Comparison of ENCODE assay signal across 23 cellular contexts in the genomic region with DNA sequence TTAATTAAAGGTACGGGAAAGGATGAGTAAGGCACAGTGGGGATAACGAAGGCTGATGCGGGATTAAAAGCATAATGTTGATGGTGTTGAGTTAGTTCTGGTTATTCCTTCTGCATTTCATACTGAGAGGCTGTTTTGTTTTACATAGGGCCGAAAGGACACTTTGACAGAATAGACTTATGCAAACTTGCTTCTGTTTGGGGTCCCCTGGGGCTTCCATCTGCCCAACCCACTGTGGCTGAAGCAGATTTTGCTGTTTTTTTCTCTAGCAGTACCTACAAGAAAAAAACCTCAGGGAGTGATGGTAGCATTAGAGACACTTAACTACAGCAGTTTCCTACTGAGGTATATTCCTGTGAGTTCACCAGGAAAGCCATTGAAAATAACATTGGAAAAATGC.
"Had no signal": no experiment of that assay in that cellular context is flagged by ENCODE, and none has a peak within 500 bp of the region (broad histone marks: within the 10 kb centered on the region; RNA-seq: fewer than 3 reads in every experiment).

No MANE protein-coding gene starts in this region.

- H3K4me3 ChIP-seq: gastrocnemius medialis, testis, transverse colon had no signal

- H3K4me3 Mint-ChIP-seq: activated CD4-positive, alpha-beta memory T cell treated with anti-CD3 and anti-CD28 coated beads, Interleukin-2, amount 10 ng/mL, durations not matched to agents 7 days and 5 days; activated CD4-positive, alpha-beta T cell treated with anti-CD3 and anti-CD28 coated beads, Interleukin-2, amount 10 ng/mL, durations not matched to agents 24 days and 14 days; activated T-cell treated with anti-CD3 and anti-CD28 coated beads, Interleukin-2, amount 50 U/mL, for 24 hours; activated T-helper 17 cell treated with anti-CD3 and anti-CD28 coated beads, Interleukin-2, amount 50 U/mL, for 72 hours; central memory CD8-positive, alpha-beta T cell; naive thymus-derived CD4-positive, alpha-beta T cell; neural crest cell; T-helper 17 cell had no signal

- DNase-seq: activated CD4-positive, alpha-beta memory T cell treated with anti-CD3 and anti-CD28 coated beads, Interleukin-2, amount 10 ng/mL, durations not matched to agents 7 days and 5 days; activated CD4-positive, alpha-beta T cell treated with anti-CD3 and anti-CD28 coated beads, Interleukin-2, amount 10 ng/mL, durations not matched to agents 24 days and 14 days; activated CD4-positive, CD25-positive, alpha-beta regulatory T cell treated with anti-CD3 and anti-CD28 coated beads, Interleukin-2, amount 50 U/mL, for 72 hours; activated CD8-positive, alpha-beta memory T cell treated with anti-CD3 and anti-CD28 coated beads, Interleukin-2, amount 50 U/mL, for 48 hours; activated gamma-delta T cell treated with Interleukin-2 at 50 U/mL for 16 hours; activated T-cell treated with anti-CD3 and anti-CD28 coated beads, Interleukin-2, amount 50 U/mL, for 24 hours; effector CD4-positive, alpha-beta T cell; gastrocnemius medialis; hippocampal formation; midbrain; naive thymus-derived CD4-positive, alpha-beta T cell; posterior cingulate gyrus; right cardiac atrium; stimulated activated CD4-positive, alpha-beta T cell treated with anti-CD3 and anti-CD28 coated beads, Interleukin-2, amount 100 ng/mL, for 48 hours; stimulated activated naive CD8-positive, alpha-beta T cell treated with anti-CD3 and anti-CD28 coated beads, Interleukin-15, Interleukin-2, amounts not matched to agents 100 U/mL and 50 U/mL, for 24 hours; T-helper 17 cell; T1000; testis had no signal

- H3K9me3 ChIP-seq: gastrocnemius medialis, testis, transverse colon had no signal

- H3K27me3 ChIP-seq: gastrocnemius medialis, testis, transverse colon had no signal

- H3K27ac Mint-ChIP-seq: activated CD4-positive, alpha-beta memory T cell treated with anti-CD3 and anti-CD28 coated beads, Interleukin-2, amount 10 ng/mL, durations not matched to agents 7 days and 5 days; activated CD4-positive, alpha-beta T cell treated with anti-CD3 and anti-CD28 coated beads, Interleukin-2, amount 10 ng/mL, durations not matched to agents 24 days and 14 days; activated naive CD4-positive, alpha-beta T cell treated with anti-CD3 and anti-CD28 coated beads, Interleukin-2, amount 50 U/mL, for 72 hours; activated T-cell treated with anti-CD3 and anti-CD28 coated beads, Interleukin-2, amount 50 U/mL, for 24 hours; naive thymus-derived CD4-positive, alpha-beta T cell; T-helper 17 cell had no signal

- ATAC-seq: activated naive CD4-positive, alpha-beta T cell treated with anti-CD3 and anti-CD28 coated beads, Interleukin-2, amount 50 U/mL, for 72 hours; activated T-helper 17 cell treated with anti-CD3 and anti-CD28 coated beads, Interleukin-2, amount 50 U/mL, for 72 hours; naive thymus-derived CD4-positive, alpha-beta T cell; right cardiac atrium; stimulated activated naive CD8-positive, alpha-beta T cell treated with anti-CD3 and anti-CD28 coated beads, Interleukin-15, Interleukin-2, amounts not matched to agents 100 U/mL and 50 U/mL, for 24 hours; T-helper 17 cell had no signal

- H3K27me3 Mint-ChIP-seq: activated CD4-positive, alpha-beta memory T cell treated with anti-CD3 and anti-CD28 coated beads, Interleukin-2, amount 10 ng/mL, durations not matched to agents 7 days and 5 days; activated CD4-positive, alpha-beta T cell treated with anti-CD3 and anti-CD28 coated beads, Interleukin-2, amount 10 ng/mL, durations not matched to agents 24 days and 14 days; activated T-cell treated with anti-CD3 and anti-CD28 coated beads, Interleukin-2, amount 50 U/mL, for 24 hours; activated T-helper 17 cell treated with anti-CD3 and anti-CD28 coated beads, Interleukin-2, amount 50 U/mL, for 72 hours; central memory CD8-positive, alpha-beta T cell; naive thymus-derived CD4-positive, alpha-beta T cell; T-helper 17 cell had no signal

- H3K27ac ChIP-seq: gastrocnemius medialis, testis, transverse colon had no signal

- H3K4me1 Mint-ChIP-seq: activated CD4-positive, alpha-beta T cell treated with anti-CD3 and anti-CD28 coated beads, Interleukin-2, amount 10 ng/mL, durations not matched to agents 24 days and 14 days; central memory CD8-positive, alpha-beta T cell had no signal

- H3K9me3 Mint-ChIP-seq: activated CD4-positive, alpha-beta memory T cell treated with anti-CD3 and anti-CD28 coated beads, Interleukin-2, amount 10 ng/mL, durations not matched to agents 7 days and 5 days; activated CD4-positive, alpha-beta T cell treated with anti-CD3 and anti-CD28 coated beads, Interleukin-2, amount 10 ng/mL, durations not matched to agents 24 days and 14 days; activated naive CD4-positive, alpha-beta T cell treated with anti-CD3 and anti-CD28 coated beads, Interleukin-2, amount 50 U/mL, for 72 hours; activated T-cell treated with anti-CD3 and anti-CD28 coated beads, Interleukin-2, amount 50 U/mL, for 24 hours; activated T-helper 17 cell treated with anti-CD3 and anti-CD28 coated beads, Interleukin-2, amount 50 U/mL, for 72 hours; central memory CD8-positive, alpha-beta T cell; naive thymus-derived CD4-positive, alpha-beta T cell; neural crest cell had no signal

- H3K4me1 ChIP-seq: gastrocnemius medialis, testis had no signal

- H3K36me3 ChIP-seq: gastrocnemius medialis, transverse colon had no signal
